In the genomic region with DNA sequence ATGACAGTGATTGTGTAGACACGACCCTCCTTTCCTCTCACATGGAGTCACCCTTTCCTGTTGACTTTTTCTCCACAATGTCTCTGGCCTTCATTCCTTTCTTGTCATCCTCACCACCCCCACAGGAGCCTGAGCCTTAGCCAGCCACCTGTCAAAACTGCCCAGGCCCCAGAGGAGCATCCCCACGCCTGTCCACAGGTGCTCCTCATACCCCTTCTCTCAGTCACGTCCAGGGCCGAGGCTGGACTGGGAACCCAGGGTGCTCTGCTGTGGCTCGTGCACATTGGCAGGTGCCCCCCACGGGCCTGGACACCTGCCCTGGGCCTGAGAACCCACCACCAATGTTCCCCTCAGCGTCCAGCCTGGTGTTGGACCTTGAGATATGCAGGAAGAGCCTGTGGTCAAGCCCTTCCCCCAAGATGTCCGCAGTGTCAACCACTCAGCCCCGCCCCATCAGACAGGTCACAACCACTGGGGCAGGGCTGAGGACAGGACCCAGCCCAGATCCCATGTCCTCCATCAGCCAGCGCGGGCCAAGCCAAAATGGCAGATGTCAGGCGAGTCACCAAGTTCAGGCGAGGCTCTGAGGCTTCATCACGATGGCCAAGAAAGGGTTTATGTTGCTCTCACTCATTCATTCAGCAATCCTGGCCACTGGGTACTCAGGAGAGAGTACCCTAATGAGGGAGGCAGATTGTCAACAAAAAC, we compare ENCODE assay signal across 1 cellular context.
TF ChIP-seq lines count a peak whose summit lies in the region.

No MANE protein-coding gene starts in this region.

TF ChIP-seq in HCT116, 20 proteins besides CTCF, POLR2A, EP300 and RAD21 (continued from another document):
- TF ChIP-seq, protein P1, sequence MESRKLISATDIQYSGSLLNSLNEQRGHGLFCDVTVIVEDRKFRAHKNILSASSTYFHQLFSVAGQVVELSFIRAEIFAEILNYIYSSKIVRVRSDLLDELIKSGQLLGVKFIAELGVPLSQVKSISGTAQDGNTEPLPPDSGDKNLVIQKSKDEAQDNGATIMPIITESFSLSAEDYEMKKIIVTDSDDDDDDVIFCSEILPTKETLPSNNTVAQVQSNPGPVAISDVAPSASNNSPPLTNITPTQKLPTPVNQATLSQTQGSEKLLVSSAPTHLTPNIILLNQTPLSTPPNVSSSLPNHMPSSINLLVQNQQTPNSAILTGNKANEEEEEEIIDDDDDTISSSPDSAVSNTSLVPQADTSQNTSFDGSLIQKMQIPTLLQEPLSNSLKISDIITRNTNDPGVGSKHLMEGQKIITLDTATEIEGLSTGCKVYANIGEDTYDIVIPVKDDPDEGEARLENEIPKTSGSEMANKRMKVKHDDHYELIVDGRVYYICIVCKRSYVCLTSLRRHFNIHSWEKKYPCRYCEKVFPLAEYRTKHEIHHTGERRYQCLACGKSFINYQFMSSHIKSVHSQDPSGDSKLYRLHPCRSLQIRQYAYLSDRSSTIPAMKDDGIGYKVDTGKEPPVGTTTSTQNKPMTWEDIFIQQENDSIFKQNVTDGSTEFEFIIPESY (IDR thresholded peaks at IDR 0.05; ENCODE audit: extremely low read depth, insufficient replicate concordance, low read length): no peak
- TF ChIP-seq TCF7L2 (IDR thresholded peaks at IDR 0.05; ENCODE audit: borderline replicate concordance, extremely low read depth, insufficient read depth, insufficient read length): no peak
- TF ChIP-seq ELF1 (IDR thresholded peaks at IDR 0.05; ENCODE audit: borderline replicate concordance, low read depth): no peak
- TF ChIP-seq EZH2 (IDR thresholded peaks at IDR 0.05): no peak
- no peak for TF ChIP-seq SRF (IDR thresholded peaks at IDR 0.05; ENCODE audit: low read depth)
